9 cellular contexts compared by ENCODE assay signal in the genomic region with DNA sequence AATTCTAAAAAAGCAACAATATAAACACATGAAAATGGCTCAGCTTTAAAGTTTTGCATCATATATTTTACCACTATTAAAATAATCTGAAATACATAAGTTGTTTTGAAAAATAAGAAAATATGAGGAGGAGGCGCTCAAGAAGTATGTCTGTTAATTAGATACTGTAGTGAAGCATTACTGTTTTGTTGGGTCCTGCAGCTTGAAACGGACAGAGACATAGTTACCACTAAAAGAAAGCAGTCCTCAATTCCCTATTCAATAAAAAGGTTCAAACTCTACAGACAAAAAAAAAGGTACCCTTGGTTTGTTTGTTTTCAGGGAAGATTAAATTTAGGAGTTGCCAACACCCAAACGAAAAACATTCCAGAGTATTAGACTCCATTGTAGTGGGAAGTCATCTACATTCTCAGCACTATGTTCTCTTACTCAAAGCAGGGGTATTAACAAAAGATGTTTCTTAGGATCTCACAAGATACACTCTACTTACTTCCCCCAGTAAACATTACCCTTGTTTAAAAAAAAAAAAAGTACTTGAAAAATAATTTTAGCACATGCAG. TPM values are rescaled to one million over a fixed set of nuclear protein-coding genes. Genes with fewer than 3 reads are reported as not detected.
A peak's percentile ranks its signal among the peaks of the same experiment; 100 is the strongest.
DNase-seq lines count a peak whose midpoint lies in the region; TF ChIP-seq lines count a peak whose summit lies in the region.
"Had no signal": no experiment of that assay in that cellular context is flagged by ENCODE, and none has a peak within 500 bp of the region (broad histone marks: within the 10 kb centered on the region; RNA-seq: fewer than 3 reads in every experiment).

No MANE protein-coding gene starts in this region.

- peak overlapping the region; percentile 98 for H3K27ac ChIP-seq in smooth muscle cell (ENCODE audit: low read depth)

- no peaks in the 10 kb centered on the region for H3K27me3 ChIP-seq in smooth muscle cell (ENCODE audit: low read depth)

- peaks cover 28% of the 10 kb centered on the region for H4K20me1 ChIP-seq in smooth muscle cell (ENCODE audit: low read depth)

- H3K79me2 ChIP-seq in smooth muscle cell (ENCODE audit: low read depth): peaks cover 70% of the 10 kb centered on the region

- peak; percentile 15 for DNase-seq in NCI-H510A treated with DMSO at 0.1 percent for 48 hours (lab: John Stamatoyannopoulos, UW)
- no peak for DNase-seq in NCI-H510A (lab: John Stamatoyannopoulos, UW)
- peak; percentile 14 for DNase-seq in SW480 (ENCODE audit: low spot score)
- DNase-seq in smooth muscle cell (lab: John Stamatoyannopoulos, UW; ENCODE audit: unreplicated experiment): no peak
- DNase-seq in GF-D8 (lab: John Stamatoyannopoulos, UW): no peak
- DNase-seq in D341Med (ENCODE audit: low spot score): no peak
- no peak for DNase-seq in globus pallidus (ENCODE audit: low spot score)

- WGBS in smooth muscle cell (ENCODE audit: low lambda C conversion rate): 10% methylated on average over 3 of the region's 3 CpGs

- no peaks in the 10 kb centered on the region for H3K9me3 ChIP-seq in smooth muscle cell (replicated peaks; ENCODE audit: low read depth)

- H3K4me1 ChIP-seq in smooth muscle cell (ENCODE audit: low read depth): peaks cover 49% of the 10 kb centered on the region

- no peaks in the 10 kb centered on the region for H3K36me3 ChIP-seq in smooth muscle cell (ENCODE audit: low read depth)

- TF ChIP-seq CTCF in smooth muscle cell (IDR thresholded peaks at IDR 0.05; ENCODE audit: borderline replicate concordance, insufficient read depth, poor library complexity, severe bottlenecking): no peak

- H3F3A ChIP-seq in smooth muscle cell (ENCODE audit: low read depth): peaks cover 3% of the 10 kb centered on the region

- peak overlapping the region; percentile 86 for H3K4me3 ChIP-seq in iPS-11a (ENCODE audit: low read depth, low read length)
- peak overlapping the region; percentile 93 for H3K4me3 ChIP-seq in smooth muscle cell
- H3K4me3 ChIP-seq: lung had no signal

- peak overlapping the region; percentile 85 for H3K4me2 ChIP-seq in smooth muscle cell

- peak overlapping the region; percentile 36 for H2AFZ ChIP-seq in smooth muscle cell (ENCODE audit: low read depth)

- H3K9ac ChIP-seq in smooth muscle cell (ENCODE audit: low read depth): peak overlapping the region; percentile 79

RNA-seq across cellular contexts. Expression of a gene that starts 3.0 kb away (rescaled TPM):
- total RNA-seq in smooth muscle cell: 45.4 and 59.7 TPM in 2 replicates
- polyA plus RNA-seq in smooth muscle cell: 33.1 and 64.1 TPM in 2 replicates

Comparison
In these comparisons a context has a peak if more than half of its experiments do, and no peak if none do; other contexts are left out.
1. DNase-seq: peak in NCI-H510A treated with DMSO at 0.1 percent for 48 hours (single experiment) and SW480 (single experiment); none in NCI-H510A (single experiment), smooth muscle cell (single experiment), GF-D8 (single experiment), D341Med (single experiment) and globus pallidus (single experiment).